22 cellular contexts compared by ENCODE assay signal in genomic region chr6:43180058-43180457, GRCh38.
"Had no signal": no experiment of that assay in that cellular context is flagged by ENCODE, and none has a peak within 500 bp of the region (broad histone marks: within the 10 kb centered on the region; RNA-seq: fewer than 3 reads in every experiment).

No MANE protein-coding gene starts in this region.

- H3K9ac ChIP-seq: parathyroid adenoma had no signal

- DNase-seq: activated CD4-positive, alpha-beta T cell treated with anti-CD3 and anti-CD28 coated beads, Interleukin-2, amount 50 U/mL, for 48 hours; activated effector memory CD4-positive, alpha-beta T cell treated with Interleukin-2 at 50 U/mL for 16 hours; activated naive CD4-positive, alpha-beta T cell treated with anti-CD3 and anti-CD28 coated beads for 36 hours; activated naive CD8-positive, alpha-beta T cell treated with anti-CD3 and anti-CD28 coated beads, Interleukin-2, amount 10 ng/mL, durations not matched to agents 7 days and 5 days; activated T-cell treated with anti-CD3 and anti-CD28 coated beads, Interleukin-2, amount 50 U/mL, for 72 hours; amygdala; cortex of kidney; foreskin fibroblast; left lung; midbrain; right cardiac atrium; stimulated activated CD4-positive, alpha-beta T cell treated with anti-CD3 and anti-CD28 coated beads, Interleukin-1b, Interleukin-23, amount 100 ng/mL, for 48 hours; stomach; T-helper 1 cell; T-helper 9 cell; transverse colon had no signal

- H3K27me3 Mint-ChIP-seq: activated naive CD8-positive, alpha-beta T cell treated with anti-CD3 and anti-CD28 coated beads, Interleukin-2, amount 10 ng/mL, durations not matched to agents 7 days and 5 days; natural killer cell treated with Interleukin-12 subunit alpha and Interleukin-12 subunit beta and Interleukin-15 and Interleukin-18, amount 100 ng/mL, for 72 hours had no signal

- H3K27ac ChIP-seq: left lung, suprapubic skin had no signal

- H3K9me3 ChIP-seq: left lung, stomach, suprapubic skin, transverse colon had no signal

- H3K27me3 ChIP-seq: left lung, stomach, suprapubic skin, transverse colon had no signal

- FAIRE-seq: urothelium cell line had no signal

- ATAC-seq: activated T-cell treated with anti-CD3 and anti-CD28 coated beads, Interleukin-2, amount 50 U/mL, for 72 hours; left lung; natural killer cell treated with Interleukin-12 subunit alpha and Interleukin-12 subunit beta and Interleukin-15 and Interleukin-18, amount 100 ng/mL, for 72 hours; right cardiac atrium had no signal

- H3K27ac Mint-ChIP-seq: activated naive CD8-positive, alpha-beta T cell treated with anti-CD3 and anti-CD28 coated beads, Interleukin-2, amount 10 ng/mL, durations not matched to agents 7 days and 5 days; activated T-cell treated with anti-CD3 and anti-CD28 coated beads, Interleukin-2, amount 50 U/mL, for 72 hours; WTC11 had no signal

- H3K9me3 Mint-ChIP-seq: activated naive CD4-positive, alpha-beta T cell treated with anti-CD3 and anti-CD28 coated beads for 36 hours; activated naive CD8-positive, alpha-beta T cell treated with anti-CD3 and anti-CD28 coated beads, Interleukin-2, amount 10 ng/mL, durations not matched to agents 7 days and 5 days; activated T-cell treated with anti-CD3 and anti-CD28 coated beads, Interleukin-2, amount 50 U/mL, for 72 hours; natural killer cell treated with Interleukin-12 subunit alpha and Interleukin-12 subunit beta and Interleukin-15 and Interleukin-18, amount 100 ng/mL, for 72 hours; WTC11 had no signal

- H3K4me3 ChIP-seq: left lung, lung, stomach, suprapubic skin, transverse colon had no signal

- H3K4me3 Mint-ChIP-seq: activated naive CD4-positive, alpha-beta T cell treated with anti-CD3 and anti-CD28 coated beads for 36 hours; activated naive CD8-positive, alpha-beta T cell treated with anti-CD3 and anti-CD28 coated beads, Interleukin-2, amount 10 ng/mL, durations not matched to agents 7 days and 5 days; natural killer cell treated with Interleukin-12 subunit alpha and Interleukin-12 subunit beta and Interleukin-15 and Interleukin-18, amount 100 ng/mL, for 72 hours; WTC11 had no signal
